Comparison of ENCODE assay signal across 1 cellular context in the genomic region with DNA sequence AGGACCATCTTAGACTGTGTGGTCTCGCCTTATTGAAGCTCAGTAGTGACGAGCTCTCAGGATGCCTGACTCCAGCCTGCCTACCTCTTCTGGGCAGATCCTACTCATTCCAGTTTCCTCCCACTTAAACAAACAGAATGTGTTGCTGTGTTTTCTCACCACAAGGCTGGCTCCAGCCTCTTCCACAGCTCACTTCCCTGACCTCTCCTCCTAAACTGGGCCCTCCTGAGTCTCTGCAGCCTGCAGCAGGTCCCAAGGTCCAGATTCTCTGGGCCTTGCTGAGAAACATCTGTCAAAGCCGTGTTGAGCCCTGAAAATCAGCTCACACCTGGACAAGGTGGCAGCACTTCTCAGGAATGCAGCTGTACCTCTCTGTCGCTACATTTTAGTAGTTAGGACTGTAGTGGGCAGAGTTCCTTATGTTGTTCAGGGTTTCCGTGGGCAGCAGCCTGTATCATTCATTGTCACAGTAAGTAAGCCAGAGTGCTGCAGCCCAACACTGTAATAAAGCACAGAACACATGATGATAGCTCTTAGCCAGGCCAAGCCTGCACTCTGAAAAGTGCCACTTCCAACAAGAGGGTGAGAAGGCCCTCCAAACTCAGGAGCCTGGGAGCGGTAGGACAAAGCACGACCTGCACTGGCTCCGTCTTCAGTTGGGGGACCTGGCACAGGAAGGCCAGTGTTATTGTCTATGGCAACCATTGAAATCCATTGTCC.
A peak's percentile ranks its signal among the peaks of the same experiment; 100 is the strongest.
TF ChIP-seq lines count a peak whose summit lies in the region.

No MANE protein-coding gene starts in this region.

TF ChIP-seq in HEK293, 187 proteins besides CTCF, POLR2A, EP300 and RAD21:
- TF ChIP-seq ZNF623 (tag by site-specific recombination; IDR thresholded peaks at IDR 0.05) (no peak), GLI4 (tag by site-specific recombination; IDR thresholded peaks at IDR 0.05) (no peak), ZNF571 (tag by site-specific recombination; IDR thresholded peaks at IDR 0.05) (no peak), ZFHX2 (tag by site-specific recombination; conservative IDR thresholded peaks at IDR 0.05) (peak; percentile 30; the same call in 1 of the 2 replicates), ZNF529 (tag by site-specific recombination; IDR thresholded peaks at IDR 0.05; ENCODE audit: insufficient replicate concordance) (no peak), EGR2 (tag by site-specific recombination; IDR thresholded peaks at IDR 0.05; ENCODE audit: low read depth) (peak; percentile 57)
